Comparison of ENCODE assay signal across 27 cellular contexts in the genomic region with DNA sequence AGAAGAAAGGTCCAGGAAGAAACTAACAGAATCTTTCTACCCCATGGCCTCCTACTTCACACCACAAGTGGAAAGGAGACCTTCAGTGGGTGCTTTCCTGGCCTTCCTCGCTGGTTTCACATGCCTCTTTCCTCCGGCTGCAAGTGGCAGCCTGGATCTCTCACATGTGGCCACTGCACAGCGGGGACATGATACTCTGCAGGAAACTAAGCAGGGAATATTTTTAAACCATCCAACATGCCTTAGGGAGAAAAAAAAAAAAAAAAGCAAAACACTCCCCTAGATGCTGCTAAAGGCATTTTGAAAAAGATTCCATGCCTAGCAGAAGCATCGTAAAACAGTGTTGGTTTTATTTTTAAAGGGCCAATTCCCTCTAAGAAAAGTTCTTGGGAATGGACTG. TPM values are rescaled to one million over a fixed set of nuclear protein-coding genes. Genes with fewer than 3 reads are reported as not detected.
A peak's percentile ranks its signal among the peaks of the same experiment; 100 is the strongest.
DNase-seq lines count a peak whose midpoint lies in the region; ATAC-seq and TF ChIP-seq lines count a peak whose summit lies in the region.
"Had no signal": no experiment of that assay in that cellular context is flagged by ENCODE, and none has a peak within 500 bp of the region (broad histone marks: within the 10 kb centered on the region; RNA-seq: fewer than 3 reads in every experiment).

No MANE protein-coding gene starts in this region.

- H3K36me3 ChIP-seq in BLaER1 treated with 17β-estradiol and CSF1 and Interleukin-3, amounts not matched to agents 10 nM and 100 nM: no peaks in the 10 kb centered on the region
- no peaks in the 10 kb centered on the region for H3K36me3 ChIP-seq in hepatocyte (replicated peaks; ENCODE audit: insufficient read depth, low read depth)
- no peaks in the 10 kb centered on the region for H3K36me3 ChIP-seq in gastrocnemius medialis
- H3K36me3 ChIP-seq in Caco-2 (ENCODE audit: control insufficient read depth, insufficient read depth, low read length): no peaks in the 10 kb centered on the region
- H3K36me3 ChIP-seq: brain microvascular endothelial cell, colonic mucosa, Peyer's patch, stomach, WERI-Rb-1 had no signal

- CTCF ChIA-PET in Caco-2 (lab: Charles Lee): no interaction called here
- CTCF ChIA-PET in Calu3 (lab: Charles Lee): no interaction called here

- H3K9ac ChIP-seq in BLaER1 treated with 17β-estradiol and CSF1 and Interleukin-3, amounts not matched to agents 10 nM and 100 nM: peak overlapping the region in 2 of 11 experiments; percentile 7 to 9; a peak in 1 of 22 replicates

- H3K27ac Mint-ChIP-seq in Caco-2 (ENCODE audit: unreplicated experiment) (no peak overlapping the region), Calu3 (ENCODE audit: unreplicated experiment) (no peak overlapping the region)
- H3K27ac Mint-ChIP-seq: activated naive CD8-positive, alpha-beta T cell treated with anti-CD3 and anti-CD28 coated beads, Interleukin-2, amount 50 U/mL, for 24 hours; natural killer cell had no signal

- H3K27ac ChIP-seq in BLaER1 treated with 17β-estradiol and CSF1 and Interleukin-3, amounts not matched to agents 10 nM and 100 nM: peak overlapping the region in 2 of 11 experiments; percentile 20 to 49; a peak in 1 of 22 replicates
- no peak overlapping the region for H3K27ac ChIP-seq in hepatocyte
- H3K27ac ChIP-seq in gastrocnemius medialis: peak overlapping the region in 3 of 4 donors; percentile 1 to 45 (median 20)
- H3K27ac ChIP-seq: brain microvascular endothelial cell, C4-2B, colonic mucosa, Peyer's patch, WERI-Rb-1 had no signal

- H3K9me3 ChIP-seq in BLaER1 treated with 17β-estradiol and CSF1 and Interleukin-3, amounts not matched to agents 10 nM and 100 nM (replicated peaks in 1 of 11): no peaks in the 10 kb centered on the region
- H3K9me3 ChIP-seq in hepatocyte (ENCODE audit: low read depth) (no peaks in the 10 kb centered on the region), gastrocnemius medialis (no peaks in the 10 kb centered on the region), Caco-2 (no peaks in the 10 kb centered on the region)
- H3K9me3 ChIP-seq: colonic mucosa, Peyer's patch, stomach had no signal

- H3K27me3 Mint-ChIP-seq in Caco-2 (ENCODE audit: insufficient read depth, unreplicated experiment): no peaks in the 10 kb centered on the region
- H3K27me3 Mint-ChIP-seq in Calu3 (ENCODE audit: unreplicated experiment): peaks cover 32% of the 10 kb centered on the region

- H3K9me3 Mint-ChIP-seq in Caco-2 (ENCODE audit: unreplicated experiment) (no peaks in the 10 kb centered on the region), Calu3 (ENCODE audit: low read depth, unreplicated experiment) (no peaks in the 10 kb centered on the region)
- H3K9me3 Mint-ChIP-seq: activated naive CD8-positive, alpha-beta T cell treated with anti-CD3 and anti-CD28 coated beads, Interleukin-2, amount 50 U/mL, for 24 hours; natural killer cell had no signal

- no peak for TF ChIP-seq POLR2A in gastrocnemius medialis (IDR thresholded peaks at IDR 0.05)

- H3K36me3 Mint-ChIP-seq in Caco-2 (ENCODE audit: insufficient read depth, unreplicated experiment): no peaks in the 10 kb centered on the region
- no peaks in the 10 kb centered on the region for H3K36me3 Mint-ChIP-seq in Calu3 (ENCODE audit: insufficient read depth, unreplicated experiment)
- H3K36me3 Mint-ChIP-seq: natural killer cell had no signal

- no peaks in the 10 kb centered on the region for H3K9me2 ChIP-seq in hepatocyte (replicated peaks; ENCODE audit: insufficient read depth)

- POLR2A ChIA-PET in Caco-2 (lab: Charles Lee): no interaction called here

- BruUV-seq in Caco-2 (replicated peaks; lab: Mats Ljungman, UMichigan) (no TSS peak), Calu3 (replicated peaks; lab: Mats Ljungman, UMichigan) (no TSS peak)

- intact Hi-C loops in gastrocnemius medialis (cut with DNase I; ENCODE audit: low total_unique reads): no loop called here
- intact Hi-C loops in Caco-2 (cut with micrococcal nuclease; ENCODE audit: unreplicated experiment): no loop called here
- intact Hi-C loops in Calu3 (cut with micrococcal nuclease; ENCODE audit: unreplicated experiment): no loop called here

- H3K4me1 ChIP-seq in BLaER1 treated with 17β-estradiol and CSF1 and Interleukin-3, amounts not matched to agents 10 nM and 100 nM: peaks cover 29 to 47% (median 41%) of the 10 kb centered on the region in 10 experiments
- H3K4me1 ChIP-seq in hepatocyte (ENCODE audit: insufficient read depth): peaks cover 7% of the 10 kb centered on the region
- peaks cover 6 to 28% of the 10 kb centered on the region in 2 donors for H3K4me1 ChIP-seq in gastrocnemius medialis
- no peaks in the 10 kb centered on the region for H3K4me1 ChIP-seq in Caco-2
- H3K4me1 ChIP-seq: colonic mucosa, Peyer's patch, stomach had no signal

- H3K4me2 ChIP-seq in BLaER1 treated with 17β-estradiol and CSF1 and Interleukin-3, amounts not matched to agents 10 nM and 100 nM: peak overlapping the region; percentile 59 to 92 (median 79)
- H3K4me2 ChIP-seq in hepatocyte: peak overlapping the region; percentile 67

- no peaks in the 10 kb centered on the region for H3K79me2 ChIP-seq in hepatocyte

- TF ChIP-seq CTCF in hepatocyte (IDR thresholded peaks at IDR 0.05; ENCODE audit: poor library complexity) (no peak), gastrocnemius medialis (IDR thresholded peaks at IDR 0.05 in 4 of 5, conservative IDR thresholded peaks at IDR 0.05 in 1 of 5) (no peak), Caco-2 (IDR thresholded peaks at IDR 0.05; ENCODE audit: insufficient read depth in 1 of 2, low read depth in 1 of 2, low read length in 1 of 2, severe bottlenecking in 1 of 2, unreplicated experiment in 1 of 2) (no peak), Calu3 (IDR thresholded peaks at IDR 0.05; ENCODE audit: unreplicated experiment) (no peak)

- 35% methylated on average over 4 of the region's 4 CpGs for WGBS in hepatocyte (ENCODE audit: low lambda C conversion rate, missing lambda C conversion rate)

- no peak overlapping the region for H2AFZ ChIP-seq in hepatocyte

- no peaks in the 10 kb centered on the region for H4K20me1 ChIP-seq in BLaER1 treated with 17β-estradiol and CSF1 and Interleukin-3, amounts not matched to agents 10 nM and 100 nM
- no peaks in the 10 kb centered on the region for H4K20me1 ChIP-seq in hepatocyte (ENCODE audit: insufficient read depth, poor library complexity, severe bottlenecking)

- H3K27me3 ChIP-seq in BLaER1 treated with 17β-estradiol and CSF1 and Interleukin-3, amounts not matched to agents 10 nM and 100 nM: no peaks in the 10 kb centered on the region
- H3K27me3 ChIP-seq in hepatocyte (no peaks in the 10 kb centered on the region), gastrocnemius medialis (peaks cover 0 to 4% (median 0%) of the 10 kb centered on the region in 3 donors), Caco-2 (replicated peaks; ENCODE audit: control insufficient read depth, insufficient read depth, low read length) (no peaks in the 10 kb centered on the region)
- H3K27me3 ChIP-seq: brain microvascular endothelial cell, colonic mucosa, Peyer's patch had no signal

- no peaks in the 10 kb centered on the region for H3K4me1 Mint-ChIP-seq in Caco-2 (ENCODE audit: low read depth, unreplicated experiment)
- no peaks in the 10 kb centered on the region for H3K4me1 Mint-ChIP-seq in Calu3 (ENCODE audit: low read depth, unreplicated experiment)
- H3K4me1 Mint-ChIP-seq: natural killer cell had no signal

- in situ Hi-C loops in gastrocnemius medialis (cut with MboI; ENCODE audit: low sequenced_read_pairs in 4 of 4): no loop called here

- no peak overlapping the region for H3K4me3 Mint-ChIP-seq in Caco-2 (ENCODE audit: unreplicated experiment)
- H3K4me3 Mint-ChIP-seq in Calu3 (ENCODE audit: low read depth, unreplicated experiment): no peak overlapping the region
- H3K4me3 Mint-ChIP-seq: activated naive CD8-positive, alpha-beta T cell treated with anti-CD3 and anti-CD28 coated beads, Interleukin-2, amount 50 U/mL, for 24 hours; natural killer cell had no signal

- ATAC-seq in gastrocnemius medialis (no peak), HG02970 (IDR thresholded peaks at IDR 0.05; ENCODE audit: low FRiP score, unreplicated experiment) (no peak), HG03439 (IDR thresholded peaks at IDR 0.05; ENCODE audit: unreplicated experiment) (no peak)
- ATAC-seq: activated naive CD8-positive, alpha-beta T cell treated with anti-CD3 and anti-CD28 coated beads, Interleukin-2, amount 50 U/mL, for 24 hours; natural killer cell had no signal

- H3K4me3 ChIP-seq in BLaER1 treated with 17β-estradiol and CSF1 and Interleukin-3, amounts not matched to agents 10 nM and 100 nM: peak overlapping the region in 2 of 10 experiments; percentile 40 to 45; a peak in 4 of 20 replicates
- H3K4me3 ChIP-seq in hepatocyte: no peak overlapping the region
- H3K4me3 ChIP-seq in gastrocnemius medialis: peak overlapping the region in 2 of 4 donors; percentile 26 to 27
- no peak overlapping the region for H3K4me3 ChIP-seq in Caco-2 (ENCODE audit: low read depth, low read length)
- H3K4me3 ChIP-seq: colonic mucosa, Peyer's patch, smooth muscle cell had no signal

- peak; percentile 9 for DNase-seq in M059J (ENCODE audit: low read depth)
- no peak for DNase-seq in hepatocyte (ENCODE audit: low spot score)
- DNase-seq in gastrocnemius medialis: no peak
- DNase-seq in Caco-2: no peak
- no peak for DNase-seq in Calu3
- DNase-seq: activated CD4-positive, alpha-beta T cell treated with anti-CD3 and anti-CD28 coated beads, Interleukin-2, amount 50 U/mL, for 4 hours; activated CD8-positive, alpha-beta memory T cell treated with anti-CD3 and anti-CD28 coated beads, Interleukin-2, amount 50 U/mL, for 48 hours; activated naive CD8-positive, alpha-beta T cell treated with anti-CD3 and anti-CD28 coated beads, Interleukin-2, amount 50 U/mL, for 24 hours; brain microvascular endothelial cell; colonic mucosa; GDM1; islet precursor cell; natural killer cell; NCI-H1092 treated with DMSO at 0.1 percent for 48 hours; NCI-H2081; NCI-H446 treated with DMSO at 0.1 percent for 48 hours; Peyer's patch; stimulated activated CD4-positive, alpha-beta T cell treated with anti-CD3 and anti-CD28 coated beads, Interleukin-4, amount 100 ng/mL, for 1 hour; stomach; T-helper 2 cell; WERI-Rb-1 had no signal

RNA-seq across cellular contexts. Expression of a gene that starts 12.1 kb away (rescaled TPM):
- 1.3 and 2.6 TPM in 2 replicates for total RNA-seq in M059J (2014; rRNA removed; shearing (Covaris generic))
- total RNA-seq in hepatocyte (6.0 and 12.4 TPM in 2 replicates), gastrocnemius medialis (1 to 10 TPM; 1.4 to 7.7 (median 2.6) TPM), Caco-2 (2022) (0.51 and 0.75 TPM in 2 replicates), Calu3 (2022) (not detected in 2 replicates)
- polyA plus RNA-seq in hepatocyte: 9.7 and 15.3 TPM in 2 replicates
- total RNA-seq: natural killer cell, SK-MEL-5 had no signal
